Comparison of ENCODE assay signal across 29 cellular contexts in the genomic region with DNA sequence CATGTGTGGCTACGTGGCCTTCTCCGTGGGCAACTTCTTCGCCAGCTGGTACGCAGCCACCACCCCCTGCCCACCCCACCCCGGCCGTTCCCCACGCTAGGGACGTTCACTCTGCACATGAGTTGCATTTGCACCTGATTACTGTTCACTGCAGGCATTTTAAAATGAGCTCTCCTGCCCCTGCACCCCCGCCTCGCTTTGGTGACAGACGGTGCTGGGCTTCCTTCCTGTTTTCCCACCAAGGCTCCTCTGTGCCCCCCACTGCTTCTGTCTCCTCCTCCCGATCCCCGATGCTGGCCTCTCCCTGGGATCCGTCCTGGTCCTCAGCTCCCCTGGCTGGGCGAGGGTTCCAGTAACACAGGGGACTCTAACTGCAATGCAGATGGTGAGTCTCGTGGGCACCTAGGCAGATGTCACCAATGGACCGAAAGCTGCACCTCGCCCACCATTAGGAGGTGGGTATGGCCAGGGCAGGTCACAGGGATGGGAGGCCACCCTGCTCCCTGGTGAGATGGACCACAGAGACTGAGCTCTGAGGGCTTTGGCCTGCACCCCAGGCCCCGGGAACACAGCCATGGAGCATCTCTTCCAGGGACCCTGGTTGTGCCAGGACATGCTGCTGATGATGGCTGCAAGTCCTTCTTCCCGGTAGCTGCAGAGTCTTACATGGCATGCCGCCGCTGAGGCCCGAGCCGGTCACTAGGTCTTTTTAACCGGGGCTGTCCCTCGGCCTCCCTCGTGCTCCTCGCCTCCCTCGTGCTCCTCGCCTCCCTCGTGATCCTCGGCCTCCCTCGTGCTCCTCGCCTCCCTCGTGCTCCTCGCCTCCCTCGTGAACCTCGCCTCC. TPM values are rescaled to one million over a fixed set of nuclear protein-coding genes. Genes with fewer than 3 reads are reported as not detected.
"Had no signal": no experiment of that assay in that cellular context is flagged by ENCODE, and none has a peak within 500 bp of the region (broad histone marks: within the 10 kb centered on the region; RNA-seq: fewer than 3 reads in every experiment).

No MANE protein-coding gene starts in this region.

- H3K27me3 ChIP-seq: colonic mucosa, pancreas, right atrium auricular region, sigmoid colon, transverse colon, vagina had no signal

- FAIRE-seq: keratinocyte, pancreas had no signal

- ATAC-seq: esophagus mucosa; gastrocnemius medialis; left ventricle myocardium superior; mucosa of descending colon; pancreas; stimulated activated memory B cell treated with anti-CD40 and anti-IgM and Interleukin-4, amounts not matched to agents 10 μg/mL and 1 μg/mL and 100 μg/mL, for 72 hours had no signal

- DNase-seq: colonic mucosa; effector CD8-positive, alpha-beta T cell; foreskin fibroblast; gastrocnemius medialis; left ventricle myocardium superior; mucosa of descending colon; naive B cell; nephron progenitor cell; pancreas; sigmoid colon; stimulated activated CD4-positive, alpha-beta T cell treated with anti-CD3 and anti-CD28 coated beads, Interleukin-4, amount 100 ng/mL, for 4 hours; transverse colon had no signal

- H3K4me1 ChIP-seq: colonic mucosa, gastrocnemius medialis, pancreas, prostate gland, right atrium auricular region, sigmoid colon, suprapubic skin, transverse colon, vagina had no signal

- H3K9me3 ChIP-seq: colonic mucosa, gastrocnemius medialis, mucosa of descending colon, neutrophil, pancreas, prostate gland, right atrium auricular region, sigmoid colon, suprapubic skin, transverse colon, vagina had no signal

- H3K4me3 ChIP-seq: colonic mucosa, gastrocnemius medialis, lung, mucosa of descending colon, pancreas, prostate gland, right atrium auricular region, sigmoid colon, suprapubic skin, transverse colon, vagina had no signal

- H3K36me3 ChIP-seq: colonic mucosa, gastrocnemius medialis, neutrophil, pancreas, prostate gland, right atrium auricular region, sigmoid colon, suprapubic skin, transverse colon, vagina had no signal

- H3K27ac ChIP-seq: colonic mucosa, epithelial cell of prostate, gastrocnemius medialis, neutrophil, pancreas, prostate gland, right atrium auricular region, sigmoid colon, suprapubic skin, transverse colon, vagina had no signal

RNA-seq across cellular contexts. Expression of a gene that starts 3.8 kb away (rescaled TPM):
- total RNA-seq: chondrocyte, gastrocnemius medialis, glomerular endothelial cell, left ventricle myocardium superior, lung, mesothelial cell of epicardium, omental fat pad, pancreas, right atrium auricular region, sigmoid colon, skeletal muscle tissue, transverse colon, ureter had no signal
- polyA plus RNA-seq: keratinocyte, lung, pancreas had no signal

RNA-seq across cellular contexts. Expression of a gene that starts 30.0 kb away (rescaled TPM):
- total RNA-seq: chondrocyte, colonic mucosa, endodermal cell, esophagus mucosa, gastrocnemius medialis, glomerular endothelial cell, left ventricle myocardium superior, lung, mesothelial cell of epicardium, mucosa of descending colon, omental fat pad, pancreas, right atrium auricular region, sigmoid colon, skeletal muscle tissue, suprapubic skin, transverse colon, ureter, vagina had no signal
- polyA plus RNA-seq: keratinocyte, lung, pancreas, sigmoid colon had no signal
